20 cellular contexts compared by ENCODE assay signal in the genomic region with DNA sequence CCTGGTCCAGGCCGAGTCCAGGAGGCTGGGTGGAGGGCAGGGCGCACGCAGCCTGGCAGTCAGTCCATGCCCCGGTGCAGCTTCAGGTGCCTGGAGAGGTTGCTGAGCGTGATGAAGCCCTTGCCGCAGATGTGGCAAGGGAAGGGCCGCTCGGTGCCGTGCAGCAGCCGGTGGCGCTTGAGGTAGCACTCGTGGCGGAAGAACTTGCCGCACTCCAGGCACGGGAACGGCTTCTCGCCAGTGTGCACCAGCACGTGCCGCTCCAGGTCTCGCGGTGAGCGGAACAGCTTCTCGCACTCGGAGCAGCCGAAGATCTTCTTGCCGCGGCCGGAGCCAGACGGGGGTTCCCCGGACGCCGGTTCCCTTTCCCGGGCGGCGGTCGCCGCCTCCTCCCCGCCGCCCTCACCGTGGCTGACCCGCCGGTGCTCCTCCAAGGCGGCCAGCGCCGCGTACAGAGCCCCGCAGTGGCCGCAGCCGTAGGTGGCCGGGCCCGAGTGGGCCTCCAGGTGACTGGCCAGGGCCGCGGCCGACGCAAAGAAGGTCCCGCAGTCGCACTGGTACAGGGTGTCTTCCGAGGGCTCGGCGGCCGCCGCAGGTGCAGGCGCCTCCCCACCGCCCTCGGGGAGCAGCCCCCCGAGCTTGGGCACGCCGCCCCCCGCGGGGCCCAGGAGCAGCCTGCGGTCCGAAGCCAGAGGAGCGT.
"Had no signal": no experiment of that assay in that cellular context is flagged by ENCODE, and none has a peak within 500 bp of the region (broad histone marks: within the 10 kb centered on the region; RNA-seq: fewer than 3 reads in every experiment).

No MANE protein-coding gene starts in this region.

- H3K27ac ChIP-seq: dorsolateral prefrontal cortex, left lung, psoas muscle, stomach had no signal

- ATAC-seq: esophagus mucosa, left lung, psoas muscle, sciatic nerve had no signal

- H3K27ac Mint-ChIP-seq: naive B cell, nephron had no signal

- H3K9me3 Mint-ChIP-seq: nephron had no signal

- DNase-seq: cortex of kidney; dorsolateral prefrontal cortex; effector CD8-positive, alpha-beta T cell; heart left ventricle; hypothalamus; islet precursor cell; mesendoderm; naive B cell; retina; stimulated activated CD4-positive, alpha-beta T cell treated with anti-CD3 and anti-CD28 coated beads, Interleukin-2, amount 100 ng/mL, for 24 hours; stimulated activated CD4-positive, alpha-beta T cell treated with anti-CD3 and anti-CD28 coated beads, Interleukin-4, amount 100 ng/mL, for 4 hours; stimulated activated naive CD4-positive, alpha-beta T cell; stomach; substantia nigra; trophoblast cell had no signal

- H3K27me3 ChIP-seq: dorsolateral prefrontal cortex, heart left ventricle, left lung, stomach had no signal

- H3K27me3 Mint-ChIP-seq: naive B cell had no signal

- H3K4me3 ChIP-seq: dorsolateral prefrontal cortex, left lung, psoas muscle, stomach had no signal

- H3K9me3 ChIP-seq: heart left ventricle, left lung, psoas muscle, stomach had no signal

- H3K4me3 Mint-ChIP-seq: naive B cell, nephron had no signal
